Comparison of ENCODE assay signal across 8 cellular contexts in the genomic region with DNA sequence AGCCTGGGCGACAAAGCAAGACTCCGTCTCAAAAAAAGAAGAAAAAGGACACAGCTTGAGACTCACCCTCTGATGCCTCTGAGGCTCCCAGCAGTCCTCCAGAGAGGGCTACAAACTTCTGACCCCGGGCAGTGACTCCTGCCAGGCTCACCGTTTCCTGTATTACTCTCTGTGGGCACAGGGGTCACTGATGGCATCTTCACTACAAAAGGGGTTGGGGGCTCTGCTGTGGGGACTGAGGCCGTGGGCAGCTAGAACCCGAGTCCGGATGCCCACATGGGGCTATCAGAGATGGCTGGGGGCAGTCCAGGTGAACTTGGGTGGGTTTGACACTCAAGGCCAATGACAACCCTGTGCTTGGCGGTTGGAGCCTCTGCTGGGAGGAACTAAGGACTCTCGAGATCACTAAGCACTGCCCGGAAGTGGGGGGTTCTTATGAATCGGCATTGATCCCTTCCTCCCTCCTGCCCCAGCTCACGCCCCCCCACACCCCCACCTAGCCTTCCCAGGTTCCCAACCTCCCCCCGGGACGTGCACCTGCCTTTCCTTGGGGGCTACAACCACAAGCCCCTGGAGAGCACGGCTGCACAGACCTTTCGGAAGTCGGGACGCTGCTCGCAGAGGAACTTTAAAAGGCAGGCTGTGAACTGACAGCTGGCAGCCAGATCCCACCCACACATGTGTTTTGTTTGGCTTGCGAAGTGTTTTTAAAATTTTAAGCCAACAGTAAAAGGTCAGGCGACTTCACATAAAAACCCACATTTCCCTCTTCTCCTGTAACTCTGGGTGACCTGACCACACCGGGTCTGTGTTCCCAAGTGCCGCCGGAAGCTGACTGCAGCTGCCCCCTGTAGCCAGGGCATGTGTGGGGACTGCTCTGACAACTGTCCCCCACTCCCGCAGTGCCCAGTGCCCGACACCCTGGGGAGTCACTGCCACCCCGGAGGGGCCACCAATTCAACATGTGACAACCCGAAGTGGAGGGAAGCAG. TPM values are rescaled to one million over a fixed set of nuclear protein-coding genes. Genes with fewer than 3 reads are reported as not detected.
A peak's percentile ranks its signal among the peaks of the same experiment; 100 is the strongest.
DNase-seq lines count a peak whose midpoint lies in the region; ATAC-seq and TF ChIP-seq lines count a peak whose summit lies in the region.

No MANE protein-coding gene starts in this region.

- H3K9me3 Mint-ChIP-seq in activated naive CD4-positive, alpha-beta T cell treated with anti-CD3 and anti-CD28 coated beads, Interleukin-2, amount 10 ng/mL, durations not matched to agents 7 days and 5 days: no peaks in the 10 kb centered on the region
- no peaks in the 10 kb centered on the region for H3K9me3 Mint-ChIP-seq in activated B cell treated with CpG ODN at 0.5 μM for 24 hours

- TF ChIP-seq CTCF in activated B cell treated with CpG ODN at 0.5 μM for 24 hours (IDR thresholded peaks at IDR 0.05): no peak
- TF ChIP-seq CTCF in right atrium auricular region (IDR thresholded peaks at IDR 0.05): no peak
- no peak for TF ChIP-seq CTCF in testis (IDR thresholded peaks at IDR 0.05)

- H3K27me3 ChIP-seq in right atrium auricular region (no peaks in the 10 kb centered on the region), testis (no peaks in the 10 kb centered on the region)

- WGBS in testis, 2 donors: 52 to 53% methylated on average over 18 to 28 of the region's 28 CpGs

- peaks cover 0 to 68% of the 10 kb centered on the region in 2 donors for H3K4me1 ChIP-seq in right atrium auricular region
- peaks cover 24% of the 10 kb centered on the region for H3K4me1 ChIP-seq in testis

- peaks cover 72% of the 10 kb centered on the region for H3K4me1 Mint-ChIP-seq in activated naive CD4-positive, alpha-beta T cell treated with anti-CD3 and anti-CD28 coated beads, Interleukin-2, amount 10 ng/mL, durations not matched to agents 7 days and 5 days
- peaks cover 69% of the 10 kb centered on the region for H3K4me1 Mint-ChIP-seq in activated B cell treated with CpG ODN at 0.5 μM for 24 hours

- POLR2A ChIA-PET in activated B cell treated with CpG ODN at 0.5 μM for 24 hours (lab: Charles Lee): interaction anchor here (1.2 to 1.9 kb wide), 4 partner anchors 10 to 23 kb away, joined by 3 to 6 read pairs (median 6); no protein-coding TSS in a partner anchor

- intact Hi-C loops in activated B cell treated with CpG ODN at 0.5 μM for 24 hours (cut with micrococcal nuclease) (no loop called here), testis (cut with DNase I; ENCODE audit: low total_unique reads) (no loop called here)

- H3K36me3 ChIP-seq in right atrium auricular region (no peaks in the 10 kb centered on the region), testis (ENCODE audit: low read depth, missing control alignments) (no peaks in the 10 kb centered on the region)

- CTCF ChIA-PET in activated naive CD4-positive, alpha-beta T cell treated with anti-CD3 and anti-CD28 coated beads, Interleukin-2, amount 10 ng/mL, durations not matched to agents 7 days and 5 days (lab: Charles Lee): interaction anchor here (1.0 to 1.4 kb wide), 2 partner anchors 18 to 21 kb away, joined by 4 to 8 read pairs; no protein-coding TSS in a partner anchor
- CTCF ChIA-PET in activated B cell treated with CpG ODN at 0.5 μM for 24 hours (lab: Charles Lee): interaction anchor here (1.2 to 2.5 kb wide), 2 partner anchors 19 to 22 kb away, joined by 3 to 12 read pairs; no protein-coding TSS in a partner anchor

- H3K9me3 ChIP-seq in right atrium auricular region (no peaks in the 10 kb centered on the region), testis (no peaks in the 10 kb centered on the region)

- peaks cover 25% of the 10 kb centered on the region for H3K36me3 Mint-ChIP-seq in activated naive CD4-positive, alpha-beta T cell treated with anti-CD3 and anti-CD28 coated beads, Interleukin-2, amount 10 ng/mL, durations not matched to agents 7 days and 5 days
- no peaks in the 10 kb centered on the region for H3K36me3 Mint-ChIP-seq in activated B cell treated with CpG ODN at 0.5 μM for 24 hours (ENCODE audit: low read depth)

- H3K27ac ChIP-seq in right atrium auricular region: peak overlapping the region; percentile 86 to 94
- H3K27ac ChIP-seq in substantia nigra (ENCODE audit: low read depth, low read length, poor library complexity, severe bottlenecking): peak overlapping the region; percentile 89
- no peak overlapping the region for H3K27ac ChIP-seq in testis

- TF ChIP-seq POLR2A in testis (IDR thresholded peaks at IDR 0.05): no peak

- peak; percentile 29 for ATAC-seq in activated B cell treated with CpG ODN at 0.5 μM for 24 hours (ENCODE audit: low read depth)
- no peak for ATAC-seq in GM21619 (IDR thresholded peaks at IDR 0.05; ENCODE audit: unreplicated experiment)

- H3K4me3 ChIP-seq in right atrium auricular region (peak overlapping the region; percentile 10 to 38), testis (no peak overlapping the region)

- H3K27ac Mint-ChIP-seq in activated naive CD4-positive, alpha-beta T cell treated with anti-CD3 and anti-CD28 coated beads, Interleukin-2, amount 10 ng/mL, durations not matched to agents 7 days and 5 days: peak overlapping the region; percentile 42
- peak overlapping the region; percentile 83 for H3K27ac Mint-ChIP-seq in activated B cell treated with CpG ODN at 0.5 μM for 24 hours

- DNase-seq in activated naive CD4-positive, alpha-beta T cell treated with anti-CD3 and anti-CD28 coated beads, Interleukin-2, amount 10 ng/mL, durations not matched to agents 7 days and 5 days: no peak
- no peak for DNase-seq in activated naive CD4-positive, alpha-beta T cell treated with anti-CD3 and anti-CD28 coated beads, Interleukin-2, amount 50 U/mL, for 16 hours
- DNase-seq in activated B cell treated with CpG ODN at 0.5 μM for 24 hours (no peak), right atrium auricular region (ENCODE audit: low spot score) (no peak), substantia nigra (lab: John Stamatoyannopoulos, UW) (peak in 15 of 49 donors; percentile 13 to 66 (median 47)), NCI-H748 treated with DMSO at 0.1 percent for 48 hours (lab: John Stamatoyannopoulos, UW) (no peak), testis (no peak)

- no peaks in the 10 kb centered on the region for H3K27me3 Mint-ChIP-seq in activated naive CD4-positive, alpha-beta T cell treated with anti-CD3 and anti-CD28 coated beads, Interleukin-2, amount 10 ng/mL, durations not matched to agents 7 days and 5 days
- no peaks in the 10 kb centered on the region for H3K27me3 Mint-ChIP-seq in activated B cell treated with CpG ODN at 0.5 μM for 24 hours

- H3K4me3 Mint-ChIP-seq in activated naive CD4-positive, alpha-beta T cell treated with anti-CD3 and anti-CD28 coated beads, Interleukin-2, amount 10 ng/mL, durations not matched to agents 7 days and 5 days: no peak overlapping the region
- H3K4me3 Mint-ChIP-seq in activated B cell treated with CpG ODN at 0.5 μM for 24 hours: peak overlapping the region; percentile 73

RNA-seq across cellular contexts. Expression of a gene that starts 5.0 kb away (rescaled TPM):
- total RNA-seq in activated B cell treated with CpG ODN at 0.5 μM for 24 hours (21.2 and 29.2 TPM in 2 replicates), right atrium auricular region (10 to 100 TPM; 26.7 to 30.1 TPM), testis (10 to 100 TPM; 32.5 to 42.4 TPM)
- polyA plus RNA-seq in testis (ENCODE audit: insufficient read depth, low read depth, low replicate concordance): 23.0 TPM

RNA-seq across cellular contexts. Expression of a gene that starts 37.7 kb away (rescaled TPM):
- total RNA-seq in activated B cell treated with CpG ODN at 0.5 μM for 24 hours (42.2 and 49.5 TPM in 2 replicates), right atrium auricular region (10 to 100 TPM; 15.5 to 16.8 TPM), testis (10 to 100 TPM in 1 of 2 donors, 1 to 10 TPM in 1; 5.6 to 11.2 TPM)
- polyA plus RNA-seq in testis (ENCODE audit: insufficient read depth, low read depth, low replicate concordance): 4.0 TPM

Comparison
In these comparisons a context has a peak if more than half of its experiments do, and no peak if none do; other contexts are left out.
1. H3K27ac ChIP-seq: peak in right atrium auricular region (2 of 2) and substantia nigra (single experiment); none in testis (0 of 2).
2. H3K4me3 ChIP-seq: peak in right atrium auricular region (2 of 2); none in testis (0 of 2).